In genomic region chr7:155660758-155661093, GRCh38 we compare ENCODE assay signal across 12 cellular contexts. TPM values are rescaled to one million over a fixed set of nuclear protein-coding genes. Genes with fewer than 3 reads are reported as not detected.
A peak's percentile ranks its signal among the peaks of the same experiment; 100 is the strongest.
DNase-seq lines count a peak whose midpoint lies in the region; ATAC-seq and TF ChIP-seq lines count a peak whose summit lies in the region.
"Had no signal": no experiment of that assay in that cellular context is flagged by ENCODE, and none has a peak within 500 bp of the region (broad histone marks: within the 10 kb centered on the region; RNA-seq: fewer than 3 reads in every experiment).

No MANE protein-coding gene starts in this region.

- no peaks in the 10 kb centered on the region for H3K36me3 ChIP-seq in uterus

- no peaks in the 10 kb centered on the region for H3K9me3 ChIP-seq in uterus

- peak overlapping the region; percentile 39 for H3K4me3 Mint-ChIP-seq in activated CD8-positive, alpha-beta T cell treated with anti-CD3 and anti-CD28 coated beads for 36 hours
- no peak overlapping the region for H3K4me3 Mint-ChIP-seq in activated CD8-positive, alpha-beta T cell treated with anti-CD3 and anti-CD28 coated beads, Interleukin-2, amount 10 ng/mL, durations not matched to agents 7 days and 5 days
- H3K4me3 Mint-ChIP-seq in endothelial cell (ENCODE audit: unreplicated experiment) = no peak overlapping the region

- DNase-seq in activated CD8-positive, alpha-beta T cell treated with anti-CD3 and anti-CD28 coated beads for 36 hours = no peak
- no peak for DNase-seq in activated CD8-positive, alpha-beta T cell treated with anti-CD3 and anti-CD28 coated beads, Interleukin-2, amount 10 ng/mL, durations not matched to agents 7 days and 5 days
- no peak for DNase-seq in endothelial cell (ENCODE audit: low spot score)
- no peak for DNase-seq in Right ventricle myocardium superior
- no peak for DNase-seq in uterus
- no peak for DNase-seq in Right ventricle myocardium inferior (ENCODE audit: missing footprints)
- DNase-seq: effector memory CD4-positive, alpha-beta T cell; NCI-H2227 treated with DMSO at 0.1 percent for 48 hours; stimulated activated CD4-positive, alpha-beta T cell treated with anti-CD3 and anti-CD28 coated beads, Interleukin-4, amount 100 ng/mL, for 4 hours; SW 1271 had no signal

- CTCF ChIA-PET in activated CD8-positive, alpha-beta T cell treated with anti-CD3 and anti-CD28 coated beads for 36 hours (lab: Charles Lee) = no interaction called here
- CTCF ChIA-PET in activated CD8-positive, alpha-beta T cell treated with anti-CD3 and anti-CD28 coated beads, Interleukin-2, amount 10 ng/mL, durations not matched to agents 7 days and 5 days (lab: Charles Lee) = no interaction called here

- H3K27ac ChIP-seq in uterus = no peak overlapping the region

- H3K36me3 Mint-ChIP-seq in activated CD8-positive, alpha-beta T cell treated with anti-CD3 and anti-CD28 coated beads for 36 hours (ENCODE audit: low read depth) = peaks cover 30% of the 10 kb centered on the region
- H3K36me3 Mint-ChIP-seq in activated CD8-positive, alpha-beta T cell treated with anti-CD3 and anti-CD28 coated beads, Interleukin-2, amount 10 ng/mL, durations not matched to agents 7 days and 5 days (ENCODE audit: low read depth) = peaks cover 41% of the 10 kb centered on the region
- no peaks in the 10 kb centered on the region for H3K36me3 Mint-ChIP-seq in endothelial cell (ENCODE audit: low read depth, unreplicated experiment)

- no peaks in the 10 kb centered on the region for H3K4me1 ChIP-seq in uterus

- H3K27me3 Mint-ChIP-seq in activated CD8-positive, alpha-beta T cell treated with anti-CD3 and anti-CD28 coated beads for 36 hours = no peaks in the 10 kb centered on the region
- H3K27me3 Mint-ChIP-seq in activated CD8-positive, alpha-beta T cell treated with anti-CD3 and anti-CD28 coated beads, Interleukin-2, amount 10 ng/mL, durations not matched to agents 7 days and 5 days (ENCODE audit: low read depth) = no peaks in the 10 kb centered on the region
- peaks cover 2% of the 10 kb centered on the region for H3K27me3 Mint-ChIP-seq in endothelial cell (ENCODE audit: unreplicated experiment)

- TF ChIP-seq CTCF in activated CD8-positive, alpha-beta T cell treated with anti-CD3 and anti-CD28 coated beads for 36 hours (IDR thresholded peaks at IDR 0.05) = no peak
- no peak for TF ChIP-seq CTCF in endothelial cell (IDR thresholded peaks at IDR 0.05; ENCODE audit: unreplicated experiment)
- TF ChIP-seq CTCF in uterus (IDR thresholded peaks at IDR 0.05) = no peak

- peak; percentile 57 for ATAC-seq in activated CD8-positive, alpha-beta T cell treated with anti-CD3 and anti-CD28 coated beads for 36 hours
- no peak for ATAC-seq in activated CD8-positive, alpha-beta T cell treated with anti-CD3 and anti-CD28 coated beads, Interleukin-2, amount 10 ng/mL, durations not matched to agents 7 days and 5 days
- ATAC-seq in GM21515 (IDR thresholded peaks at IDR 0.05; ENCODE audit: unreplicated experiment) (peak; percentile 60), HG03103 (IDR thresholded peaks at IDR 0.05; ENCODE audit: low read depth, unreplicated experiment) (peak; percentile 74), Right ventricle myocardium superior (ENCODE audit: poor library complexity) (no peak), Right ventricle myocardium inferior (no peak)

- POLR2A ChIA-PET in activated CD8-positive, alpha-beta T cell treated with anti-CD3 and anti-CD28 coated beads for 36 hours (lab: Charles Lee) = no interaction called here
- POLR2A ChIA-PET in activated CD8-positive, alpha-beta T cell treated with anti-CD3 and anti-CD28 coated beads, Interleukin-2, amount 10 ng/mL, durations not matched to agents 7 days and 5 days (lab: Charles Lee) = no interaction called here

- H3K4me1 Mint-ChIP-seq in activated CD8-positive, alpha-beta T cell treated with anti-CD3 and anti-CD28 coated beads for 36 hours (ENCODE audit: low read depth) = peaks cover 81% of the 10 kb centered on the region
- H3K4me1 Mint-ChIP-seq in activated CD8-positive, alpha-beta T cell treated with anti-CD3 and anti-CD28 coated beads, Interleukin-2, amount 10 ng/mL, durations not matched to agents 7 days and 5 days (ENCODE audit: low read depth) = peaks cover 46% of the 10 kb centered on the region
- H3K4me1 Mint-ChIP-seq in endothelial cell (ENCODE audit: unreplicated experiment) = peaks cover 5% of the 10 kb centered on the region

- H3K9me3 Mint-ChIP-seq in activated CD8-positive, alpha-beta T cell treated with anti-CD3 and anti-CD28 coated beads for 36 hours = no peaks in the 10 kb centered on the region
- H3K9me3 Mint-ChIP-seq in activated CD8-positive, alpha-beta T cell treated with anti-CD3 and anti-CD28 coated beads, Interleukin-2, amount 10 ng/mL, durations not matched to agents 7 days and 5 days (ENCODE audit: insufficient read depth) = no peaks in the 10 kb centered on the region
- no peaks in the 10 kb centered on the region for H3K9me3 Mint-ChIP-seq in endothelial cell (ENCODE audit: unreplicated experiment)

- TF ChIP-seq POLR2A in uterus (IDR thresholded peaks at IDR 0.05) = no peak

- H3K27ac Mint-ChIP-seq in activated CD8-positive, alpha-beta T cell treated with anti-CD3 and anti-CD28 coated beads for 36 hours = peak overlapping the region; percentile 91
- no peak overlapping the region for H3K27ac Mint-ChIP-seq in activated CD8-positive, alpha-beta T cell treated with anti-CD3 and anti-CD28 coated beads, Interleukin-2, amount 10 ng/mL, durations not matched to agents 7 days and 5 days
- H3K27ac Mint-ChIP-seq in endothelial cell (ENCODE audit: unreplicated experiment) = peak overlapping the region; percentile 22

- H3K27me3 ChIP-seq in uterus = no peaks in the 10 kb centered on the region

- H3K4me3 ChIP-seq in uterus = no peak overlapping the region

- intact Hi-C loops in activated CD8-positive, alpha-beta T cell treated with anti-CD3 and anti-CD28 coated beads for 36 hours (cut with micrococcal nuclease) = no loop called here
- intact Hi-C loops in Right ventricle myocardium superior (cut with DNase I) = no loop called here
- intact Hi-C loops in uterus (cut with DNase I; ENCODE audit: low total_unique reads) = no loop called here
- intact Hi-C loops in Right ventricle myocardium inferior (cut with DNase I) = no loop called here

RNA-seq across cellular contexts. Expression of gene RBM33, which starts 16.3 kb away (rescaled TPM):
- 10 to 100 TPM; 73.7 to 84.8 TPM for total RNA-seq in activated CD8-positive, alpha-beta T cell treated with anti-CD3 and anti-CD28 coated beads for 36 hours
- total RNA-seq in activated CD8-positive, alpha-beta T cell treated with anti-CD3 and anti-CD28 coated beads, Interleukin-2, amount 10 ng/mL, durations not matched to agents 7 days and 5 days = 10 to 100 TPM; 81.4 to 85.6 TPM
- total RNA-seq in endothelial cell (ENCODE audit: unreplicated experiment) (65.3 TPM), Right ventricle myocardium superior (32.8 TPM), uterus (10 to 100 TPM; 20.6 to 85.1 (median 38.4) TPM), Right ventricle myocardium inferior (36.1 TPM)

Comparison
In these comparisons a context has a peak if more than half of its experiments do, and no peak if none do; other contexts are left out.
1. ATAC-seq: peak in activated CD8-positive, alpha-beta T cell treated with anti-CD3 and anti-CD28 coated beads for 36 hours (single experiment), GM21515 (single experiment) and HG03103 (single experiment); none in activated CD8-positive, alpha-beta T cell treated with anti-CD3 and anti-CD28 coated beads, Interleukin-2, amount 10 ng/mL, durations not matched to agents 7 days and 5 days (single experiment), Right ventricle myocardium superior (single experiment) and Right ventricle myocardium inferior (single experiment).